ENCODE assay signal across 25 cellular contexts in the genomic region with DNA sequence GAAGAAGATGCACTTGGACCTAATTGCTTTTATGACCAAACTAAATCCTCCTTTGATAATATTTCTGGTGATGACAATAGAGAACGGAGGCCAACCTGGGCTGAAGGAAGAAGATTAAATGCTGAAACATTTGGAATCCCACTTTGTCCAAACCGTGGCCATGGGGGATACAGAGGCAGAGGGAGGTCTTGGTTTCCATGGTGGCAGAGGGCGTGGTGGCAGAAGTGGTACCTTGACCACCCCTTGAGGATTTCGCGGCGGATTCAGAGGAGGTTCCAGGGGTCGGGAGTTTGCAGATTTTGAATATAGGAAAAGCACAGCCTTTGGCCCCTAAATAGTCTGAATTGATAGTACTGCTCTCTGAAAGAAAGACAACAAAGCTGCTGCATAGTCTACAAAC. TPM values are rescaled to one million over a fixed set of nuclear protein-coding genes. Genes with fewer than 3 reads are reported as not detected.
DNase-seq lines count a peak whose midpoint lies in the region; ATAC-seq, FAIRE-seq and TF ChIP-seq lines count a peak whose summit lies in the region.
"Had no signal": no experiment of that assay in that cellular context is flagged by ENCODE, and none has a peak within 500 bp of the region (broad histone marks: within the 10 kb centered on the region; RNA-seq: fewer than 3 reads in every experiment).

No MANE protein-coding gene starts in this region.

- H2AFZ ChIP-seq in osteoblast (ENCODE audit: low read length): no peak overlapping the region
- H2AFZ ChIP-seq: GM23338 had no signal

- H3K4me3 ChIP-seq in coronary artery (no peak overlapping the region), osteoblast (ENCODE audit: insufficient read depth, low read length) (no peak overlapping the region), spleen (no peak overlapping the region), stomach (no peak overlapping the region)
- H3K4me3 ChIP-seq: A549; BLaER1 treated with 17β-estradiol and CSF1 and Interleukin-3, amounts not matched to agents 10 nM and 100 nM; GM23338 had no signal

- H3K27ac ChIP-seq in coronary artery: no peak overlapping the region
- no peak overlapping the region for H3K27ac ChIP-seq in osteoblast (ENCODE audit: low read depth, low read length)
- H3K27ac ChIP-seq in spleen: no peak overlapping the region
- H3K27ac ChIP-seq in stomach: no peak overlapping the region
- H3K27ac ChIP-seq: A549; BLaER1 treated with 17β-estradiol and CSF1 and Interleukin-3, amounts not matched to agents 10 nM and 100 nM had no signal

- TF ChIP-seq EP300 in stomach (IDR thresholded peaks at IDR 0.05): no peak

- 80 to 90% (median 84%) methylated on average over 7 of the region's 7 CpGs for WGBS in spleen, 5 donors
- 70 to 72% (median 71%) methylated on average over 7 of the region's 7 CpGs for WGBS in stomach, 5 donors

- ATAC-seq in HG02610 (IDR thresholded peaks at IDR 0.05; ENCODE audit: unreplicated experiment) (no peak), HG02623 (IDR thresholded peaks at IDR 0.05; ENCODE audit: unreplicated experiment) (no peak)
- ATAC-seq: A549, GM23338, HCT116 had no signal

- no peaks in the 10 kb centered on the region for H4K20me1 ChIP-seq in osteoblast (ENCODE audit: insufficient read depth, low read length)
- H4K20me1 ChIP-seq: BLaER1 treated with 17β-estradiol and CSF1 and Interleukin-3, amounts not matched to agents 10 nM and 100 nM had no signal

- H3K79me2 ChIP-seq in osteoblast (ENCODE audit: insufficient read depth, low read length): no peaks in the 10 kb centered on the region

- H3K36me3 ChIP-seq in osteoblast (ENCODE audit: insufficient read depth, low read length): no peaks in the 10 kb centered on the region
- H3K36me3 ChIP-seq in spleen: no peaks in the 10 kb centered on the region
- no peaks in the 10 kb centered on the region for H3K36me3 ChIP-seq in stomach
- H3K36me3 ChIP-seq: BE2C had no signal

- peaks cover 2% of the 10 kb centered on the region for H3K27me3 ChIP-seq in osteoblast (ENCODE audit: insufficient read depth, low read length)
- peaks cover 0 to 21% (median 0%) of the 10 kb centered on the region in 7 donors for H3K27me3 ChIP-seq in spleen (replicated peaks in 1 of 7)
- peaks cover 0 to 23% (median 10%) of the 10 kb centered on the region in 3 donors for H3K27me3 ChIP-seq in stomach
- H3K27me3 ChIP-seq: BLaER1 treated with 17β-estradiol and CSF1 and Interleukin-3, amounts not matched to agents 10 nM and 100 nM had no signal

- intact Hi-C loops in spleen (cut with DNase I; ENCODE audit: low total_unique reads) (loop anchor here (5.0 kb wide), 1 partner anchor 63 kb away; no protein-coding TSS in a partner anchor), stomach (cut with DNase I; ENCODE audit: low total_unique reads) (loop anchor here (5.0 kb wide), 1 partner anchor 58 kb away; a partner anchor contains a TSS)

- no peaks in the 10 kb centered on the region for H3K9me3 ChIP-seq in osteoblast (ENCODE audit: low read depth, low read length)
- no peaks in the 10 kb centered on the region for H3K9me3 ChIP-seq in spleen
- H3K9me3 ChIP-seq in stomach: peaks cover 0 to 4% (median 0%) of the 10 kb centered on the region in 4 donors
- H3K9me3 ChIP-seq: BE2C had no signal

- no peak for DNase-seq in HTR-8/SVneo (ENCODE audit: insufficient read length, low spot score)
- peak; percentile 33 for DNase-seq in coronary artery (ENCODE audit: low spot score)
- DNase-seq in osteoblast (ENCODE audit: insufficient read length, low spot score, missing footprints): peak; percentile 17
- DNase-seq in spleen: peak; percentile 28
- no peak for DNase-seq in stomach
- DNase-seq in stimulated activated CD4-positive, alpha-beta T cell treated with anti-CD3 and anti-CD28 coated beads, Interleukin-15, amount 100 ng/mL, for 24 hours: no peak
- DNase-seq: 8988T; ACHN; AML-193; BE2C; Calu3; CD4-positive, alpha-beta memory T cell; COR-L47; DMS153; DND-41; H9 had no signal

- H3K4me2 ChIP-seq in osteoblast (ENCODE audit: insufficient read depth, low read length): no peak overlapping the region
- H3K4me2 ChIP-seq: A549; BLaER1 treated with 17β-estradiol and CSF1 and Interleukin-3, amounts not matched to agents 10 nM and 100 nM; GM23338 had no signal

- H3K4me1 ChIP-seq in osteoblast (ENCODE audit: insufficient read depth, low read length) (no peaks in the 10 kb centered on the region), spleen (peaks cover 0 to 14% (median 7%) of the 10 kb centered on the region in 6 donors), stomach (peaks cover 0 to 12% (median 3%) of the 10 kb centered on the region in 4 donors)
- H3K4me1 ChIP-seq: A549 had no signal

- FAIRE-seq in HTR-8/SVneo (lab: Jason Lieb, UNC): peak; percentile 73
- FAIRE-seq: A549, G401.6, GM19239 had no signal

- TF ChIP-seq CTCF in coronary artery (IDR thresholded peaks at IDR 0.05) (no peak), osteoblast (IDR thresholded peaks at IDR 0.05; ENCODE audit: extremely low read depth, low read depth, low read length) (no peak), spleen (IDR thresholded peaks at IDR 0.05 in 8 of 11, conservative IDR thresholded peaks at IDR 0.05 in 3 of 11) (no peak), stomach (IDR thresholded peaks at IDR 0.05) (no peak)

- TF ChIP-seq POLR2A in spleen (IDR thresholded peaks at IDR 0.05) (no peak), stomach (IDR thresholded peaks at IDR 0.05) (no peak)

RNA-seq across cellular contexts. Expression of a gene that starts 7.2 kb away (rescaled TPM):
- total RNA-seq in osteoblast (not detected in 2 replicates), spleen (100 to 1,000 TPM in 3 of 7 donors, 10 to 100 TPM in 4; 61.5 to 443 (median 97.5) TPM), stomach (10 to 100 TPM in 1 of 5 donors, 1 to 10 TPM in 2, under 1 TPM in 1, not detected in 1; 0.89 to 74.7 (median 2.4) TPM)
- polyA plus RNA-seq in spleen (10 to 100 TPM in 2 of 3 donors, 1 to 10 TPM in 1; 6.4 to 24.6 (median 22.5) TPM), stomach (1 to 10 TPM; 1.7 to 3.0 (median 2.5) TPM)
- total RNA-seq: Calu3, GM23338, H4, H9 had no signal
- polyA plus RNA-seq: A549, GM23338 had no signal

RNA-seq across cellular contexts. Expression of a gene that starts 12.6 kb away (rescaled TPM):
- total RNA-seq in osteoblast (not detected in 2 replicates), spleen (10 to 100 TPM; 21.5 to 77.5 (median 38.3) TPM), stomach (1 to 10 TPM in 2 of 5 donors, under 1 TPM in 2, not detected in 1; 0.37 to 3.8 (median 1.4) TPM)
- polyA plus RNA-seq in spleen (1 to 10 TPM; 1.2 to 8.2 (median 6.7) TPM), stomach (1 to 10 TPM in 1 of 3 donors, under 1 TPM in 2; 0.20 to 1.8 (median 0.81) TPM)
- total RNA-seq: Calu3, GM23338, H4, H9 had no signal
- polyA plus RNA-seq: A549, GM23338 had no signal

RNA-seq across cellular contexts. Expression of a gene that starts 27.0 kb away (rescaled TPM):
- not detected in 2 replicates for total RNA-seq in osteoblast
- 100 to 1,000 TPM in 1 of 7 donors, 10 to 100 TPM in 6; 38.9 to 112 (median 79.6) TPM for total RNA-seq in spleen
- polyA plus RNA-seq in spleen: 10 to 100 TPM in 2 of 3 donors, 1 to 10 TPM in 1; 3.8 to 41.2 (median 23.9) TPM
- total RNA-seq in stomach: 10 to 100 TPM in 1 of 5 donors, 1 to 10 TPM in 3, not detected in 1; 2.8 to 40.8 (median 5.0) TPM
- polyA plus RNA-seq in stomach: 1 to 10 TPM in 2 of 3 donors, under 1 TPM in 1; 0.28 to 3.4 (median 3.0) TPM
- total RNA-seq: Calu3, GM23338, H4 had no signal
- polyA plus RNA-seq: A549; CD4-positive, alpha-beta memory T cell; GM23338 had no signal

RNA-seq across cellular contexts. Expression of a gene that starts 29.4 kb away (rescaled TPM):
- total RNA-seq in osteoblast: 1,229 and 1,336 TPM in 2 replicates
- 1,000 to 10,000 TPM; 1,182 to 2,757 (median 1,587) TPM for total RNA-seq in spleen
- polyA plus RNA-seq in spleen: 1,000 to 10,000 TPM; 6,196 to 7,306 (median 6,994) TPM
- 1,000 to 10,000 TPM in 4 of 5 donors, 100 to 1,000 TPM in 1; 634 to 2,012 (median 1,471) TPM for total RNA-seq in stomach
- 1,000 to 10,000 TPM; 4,159 to 5,346 (median 4,356) TPM for polyA plus RNA-seq in stomach

RNA-seq across cellular contexts. Expression of a gene that starts 38.9 kb away (rescaled TPM):
- total RNA-seq in osteoblast (73.1 and 76.3 TPM in 2 replicates), spleen (100 to 1,000 TPM in 1 of 7 donors, 10 to 100 TPM in 6; 32.2 to 109 (median 45.5) TPM), stomach (100 to 1,000 TPM in 1 of 5 donors, 10 to 100 TPM in 4; 25.5 to 147 (median 34.5) TPM)
- polyA plus RNA-seq in spleen (10 to 100 TPM; 25.5 to 45.2 (median 37.5) TPM), stomach (10 to 100 TPM; 35.3 to 54.1 (median 45.1) TPM)

Comparison
In these comparisons a context has a peak if more than half of its experiments do, and no peak if none do; other contexts are left out.
1. DNase-seq: peak in coronary artery (single experiment), osteoblast (single experiment) and spleen (single experiment); none in HTR-8/SVneo (single experiment), stomach (single experiment) and stimulated activated CD4-positive, alpha-beta T cell treated with anti-CD3 and anti-CD28 coated beads, Interleukin-15, amount 100 ng/mL, for 24 hours (single experiment).
2. RNA of a gene that starts 12.6 kb away (total RNA-seq): 21.5 to 77.5 TPM in spleen; 0.37 to 3.8 TPM in stomach and not detected in osteoblast; every median in the first group is over 4 times any median in the second.